31 cellular contexts compared by ENCODE assay signal in genomic region chr2:217294211-217294610, GRCh38.
"Had no signal": no experiment of that assay in that cellular context is flagged by ENCODE, and none has a peak within 500 bp of the region (broad histone marks: within the 10 kb centered on the region; RNA-seq: fewer than 3 reads in every experiment).

No MANE protein-coding gene starts in this region.

- DNase-seq: activated B cell treated with CpG ODN at 0.5 μM for 24 hours; activated CD4-positive, alpha-beta memory T cell treated with anti-CD3 and anti-CD28 coated beads for 36 hours; activated CD4-positive, alpha-beta T cell treated with anti-CD3 and anti-CD28 coated beads for 4 hours; activated CD4-positive, alpha-beta T cell treated with anti-CD3 and anti-CD28 coated beads, Interleukin-2, amount 10 ng/mL, durations not matched to agents 24 days and 14 days; activated CD4-positive, alpha-beta T cell treated with anti-CD3 and anti-CD28 coated beads, Interleukin-2, amount 50 U/mL, for 1 hour; activated CD4-positive, alpha-beta T cell treated with anti-CD3 and anti-CD28 coated beads, Interleukin-2, amount 50 U/mL, for 4 hours; activated CD4-positive, CD25-positive, alpha-beta regulatory T cell treated with anti-CD3 and anti-CD28 coated beads, Interleukin-2, amount 50 U/mL, for 72 hours; activated CD8-positive, alpha-beta memory T cell treated with anti-CD3 and anti-CD28 coated beads, Interleukin-2, amount 50 U/mL, for 4 hours; activated CD8-positive, alpha-beta T cell treated with anti-CD3 and anti-CD28 coated beads for 36 hours; activated effector memory CD4-positive, alpha-beta T cell treated with anti-CD3 and anti-CD28 coated beads, Interleukin-2, amount 50 U/mL, for 16 hours; activated gamma-delta T cell treated with Interleukin-2 at 50 U/mL for 16 hours; activated naive CD4-positive, alpha-beta T cell; activated naive CD4-positive, alpha-beta T cell treated with anti-CD3 and anti-CD28 coated beads for 36 hours; activated naive CD4-positive, alpha-beta T cell treated with anti-CD3 and anti-CD28 coated beads, Interleukin-2, amount 50 U/mL, for 16 hours; activated naive CD8-positive, alpha-beta T cell treated with anti-CD3 and anti-CD28 coated beads for 36 hours; activated T-cell treated with anti-CD3 and anti-CD28 coated beads for 4 hours; activated T-cell treated with anti-CD3 and anti-CD28 coated beads, Interleukin-2, amount 50 U/mL, for 1 hour; activated T-cell treated with anti-CD3 and anti-CD28 coated beads, Interleukin-2, amount 50 U/mL, for 4 hours; activated T-cell treated with anti-CD3 and anti-CD28 coated beads, Interleukin-2, amount 50 U/mL, for 72 hours; adrenal gland; amniotic stem cell; aorta; body of pancreas; brain microvascular endothelial cell; central memory CD4-positive, alpha-beta T cell; T-helper 2 cell; T-helper 9 cell had no signal

- H3K27ac ChIP-seq: adrenal gland, body of pancreas, brain microvascular endothelial cell, breast epithelium, VCaP had no signal

- ATAC-seq: activated CD8-positive, alpha-beta T cell treated with anti-CD3 and anti-CD28 coated beads for 36 hours; activated naive CD4-positive, alpha-beta T cell treated with anti-CD3 and anti-CD28 coated beads, Interleukin-2, amount 50 U/mL, for 72 hours; activated T-cell treated with anti-CD3 and anti-CD28 coated beads, Interleukin-2, amount 50 U/mL, for 4 hours; activated T-cell treated with anti-CD3 and anti-CD28 coated beads, Interleukin-2, amount 50 U/mL, for 72 hours; activated T-helper 17 cell treated with anti-CD3 and anti-CD28 coated beads, Interleukin-2, amount 50 U/mL, for 72 hours; body of pancreas had no signal

- H3K27me3 ChIP-seq: adrenal gland, body of pancreas, brain microvascular endothelial cell, breast epithelium had no signal

- H3K36me3 ChIP-seq: adrenal gland, brain microvascular endothelial cell, breast epithelium had no signal

- H3K9me3 ChIP-seq: adrenal gland had no signal

- H3K4me1 ChIP-seq: breast epithelium had no signal

- H3K4me3 ChIP-seq: adrenal gland, body of pancreas, breast epithelium had no signal
